23 cellular contexts compared by ENCODE assay signal in genomic region chr3:128735884-128736283, GRCh38. TPM values are rescaled to one million over a fixed set of nuclear protein-coding genes. Genes with fewer than 3 reads are reported as not detected.
A peak's percentile ranks its signal among the peaks of the same experiment; 100 is the strongest.
DNase-seq lines count a peak whose midpoint lies in the region; ATAC-seq, FAIRE-seq and TF ChIP-seq lines count a peak whose summit lies in the region.
"Had no signal": no experiment of that assay in that cellular context is flagged by ENCODE, and none has a peak within 500 bp of the region (broad histone marks: within the 10 kb centered on the region; RNA-seq: fewer than 3 reads in every experiment).

No MANE protein-coding gene starts in this region.

- no peak for FAIRE-seq in A549 (lab: Jason Lieb, UNC)
- FAIRE-seq: bronchial epithelial cell, kidney had no signal

- H3K27ac Mint-ChIP-seq in CD4-positive, CD25-positive, alpha-beta regulatory T cell, result peak overlapping the region in 1 of 3 donors; percentile 75
- H3K27ac Mint-ChIP-seq: activated CD4-positive, alpha-beta T cell treated with anti-CD3 and anti-CD28 coated beads, Interleukin-2, amount 10 ng/mL, durations not matched to agents 24 days and 14 days had no signal

- no peak for TF ChIP-seq CTCF in A549 (IDR thresholded peaks at IDR 0.05)
- no peak for TF ChIP-seq CTCF in hepatocyte (IDR thresholded peaks at IDR 0.05; ENCODE audit: poor library complexity)

- H3K14ac ChIP-seq in trophoblast cell (ENCODE audit: low read length), result no peak overlapping the region

- H3K9me3 Mint-ChIP-seq in CD4-positive, CD25-positive, alpha-beta regulatory T cell, result no peaks in the 10 kb centered on the region
- H3K9me3 Mint-ChIP-seq: activated CD4-positive, alpha-beta T cell treated with anti-CD3 and anti-CD28 coated beads, Interleukin-2, amount 10 ng/mL, durations not matched to agents 24 days and 14 days; IgD-negative memory B cell; neural crest cell; stimulated activated memory B cell treated with anti-CD40 and anti-IgM and Interleukin-4, amounts not matched to agents 10 μg/mL and 1 μg/mL and 100 μg/mL, for 72 hours had no signal

- no peak overlapping the region for H4K91ac ChIP-seq in trophoblast cell (ENCODE audit: low read depth, low read length)

- TF ChIP-seq EP300 in A549 (IDR thresholded peaks at IDR 0.05), result no peak

- no peak overlapping the region for H3K9ac ChIP-seq in trophoblast cell (ENCODE audit: low read length)
- H3K9ac ChIP-seq: GM23248 had no signal

- H3K9me3 ChIP-seq in A549 (no peaks in the 10 kb centered on the region), hepatocyte (ENCODE audit: low read depth) (no peaks in the 10 kb centered on the region), trophoblast cell (ENCODE audit: insufficient read depth, low read depth, low read length) (no peaks in the 10 kb centered on the region)
- H3K9me3 ChIP-seq in CD4-positive, CD25-positive, alpha-beta regulatory T cell (ENCODE audit: control insufficient read depth in 2 of 2, low read length in 2 of 2), result no peaks in the 10 kb centered on the region
- H3K9me3 ChIP-seq: Peyer's patch had no signal

- H3K36me3 ChIP-seq in CD4-positive, CD25-positive, alpha-beta regulatory T cell (ENCODE audit: control insufficient read depth, insufficient read depth, low read length), result peaks cover 10% of the 10 kb centered on the region
- H3K36me3 ChIP-seq in hepatocyte (replicated peaks; ENCODE audit: insufficient read depth, low read depth), result no peaks in the 10 kb centered on the region
- H3K36me3 ChIP-seq in trophoblast cell (ENCODE audit: control insufficient read depth in 1 of 2, insufficient read depth in 2 of 2, low read length in 2 of 2), result peaks cover 0 to 2% of the 10 kb centered on the region in 2 experiments
- H3K36me3 ChIP-seq: Peyer's patch had no signal

- H2BK12ac ChIP-seq in trophoblast cell (ENCODE audit: low read length), result no peak overlapping the region

- no peaks in the 10 kb centered on the region for H3K27me3 ChIP-seq in CD4-positive, CD25-positive, alpha-beta regulatory T cell (ENCODE audit: control insufficient read depth, insufficient read depth, low read length)
- H3K27me3 ChIP-seq in hepatocyte (no peaks in the 10 kb centered on the region), trophoblast cell (ENCODE audit: insufficient read depth, low read length) (no peaks in the 10 kb centered on the region)
- H3K27me3 ChIP-seq: Peyer's patch had no signal

- H2AK5ac ChIP-seq in trophoblast cell (ENCODE audit: low read length), result no peak overlapping the region

- H3K27me3 Mint-ChIP-seq in CD4-positive, CD25-positive, alpha-beta regulatory T cell, result no peaks in the 10 kb centered on the region
- H3K27me3 Mint-ChIP-seq: activated CD4-positive, alpha-beta T cell treated with anti-CD3 and anti-CD28 coated beads, Interleukin-2, amount 10 ng/mL, durations not matched to agents 24 days and 14 days; IgD-negative memory B cell; stimulated activated memory B cell treated with anti-CD40 and anti-IgM and Interleukin-4, amounts not matched to agents 10 μg/mL and 1 μg/mL and 100 μg/mL, for 72 hours had no signal

- H3K4me1 ChIP-seq in A549, result peaks cover 11% of the 10 kb centered on the region; the same call in 2 of the 3 replicates
- peaks cover 44% of the 10 kb centered on the region for H3K4me1 ChIP-seq in CD4-positive, CD25-positive, alpha-beta regulatory T cell (ENCODE audit: control insufficient read depth, insufficient read depth, low read length, poor library complexity, severe bottlenecking)
- H3K4me1 ChIP-seq in hepatocyte (ENCODE audit: insufficient read depth), result peaks cover 22% of the 10 kb centered on the region
- H3K4me1 ChIP-seq in trophoblast cell (ENCODE audit: control insufficient read depth in 1 of 2, insufficient read depth in 2 of 2, low read length in 2 of 2), result no peaks in the 10 kb centered on the region

- H3K79me1 ChIP-seq in trophoblast cell (ENCODE audit: low read length), result no peaks in the 10 kb centered on the region

- no peak overlapping the region for H3K4me3 ChIP-seq in A549
- no peak overlapping the region for H3K4me3 ChIP-seq in CD4-positive, CD25-positive, alpha-beta regulatory T cell (ENCODE audit: low read depth, low read length)
- H3K4me3 ChIP-seq in hepatocyte, result no peak overlapping the region
- no peak overlapping the region for H3K4me3 ChIP-seq in trophoblast cell (ENCODE audit: low read depth, low read length)
- H3K4me3 ChIP-seq: GM23248, Peyer's patch had no signal

- 44% methylated on average over 2 of the region's 2 CpGs for WGBS in A549 (ENCODE audit: missing lambda C conversion rate)
- WGBS in hepatocyte (ENCODE audit: low lambda C conversion rate, missing lambda C conversion rate), result 53% methylated on average over 2 of the region's 2 CpGs
- no CpG with 5 or more reads among the region's 2 CpGs for WGBS in trophoblast cell (ENCODE audit: extremely low coverage, insufficient coverage, insufficient read length)

- peak overlapping the region; percentile 51 for H3K4ac ChIP-seq in trophoblast cell (ENCODE audit: low read depth, low read length)

- H3K36me3 Mint-ChIP-seq in CD4-positive, CD25-positive, alpha-beta regulatory T cell, result peaks cover 19% of the 10 kb centered on the region

- TF ChIP-seq POLR2A in A549 (IDR thresholded peaks at IDR 0.05; ENCODE audit: low read length), result no peak

- H3K18ac ChIP-seq in trophoblast cell (ENCODE audit: low read length), result no peak overlapping the region

- no peak for TF ChIP-seq RAD21 in A549 (conservative IDR thresholded peaks at IDR 0.05 in 1 of 2, IDR thresholded peaks at IDR 0.05 in 1 of 2)

- peaks cover 100% of the 10 kb centered on the region for H4K20me1 ChIP-seq in hepatocyte (ENCODE audit: insufficient read depth, poor library complexity, severe bottlenecking)

- H4K8ac ChIP-seq in trophoblast cell (ENCODE audit: low read depth, low read length), result no peak overlapping the region

- no peak overlapping the region for H2AFZ ChIP-seq in hepatocyte
- H2AFZ ChIP-seq in trophoblast cell (ENCODE audit: insufficient read depth, low read length, poor library complexity), result no peak overlapping the region
- H2AFZ ChIP-seq: GM23248 had no signal

- H3K4me2 ChIP-seq in A549 (0 out of 3 replicates have a peak overlapping the region, but pooled peaks have one; percentile 21), hepatocyte (no peak overlapping the region), trophoblast cell (ENCODE audit: low read length) (no peak overlapping the region)

- CTCF ChIA-PET in A549 (lab: Yijun Ruan, JAX), result interaction anchor here (1.1 to 2.6 kb wide), 2 partner anchors 55 to 59 kb away, joined by 3 to 7 read pairs; no protein-coding TSS in a partner anchor

- ATAC-seq in A549 (no peak), HG03469 (IDR thresholded peaks at IDR 0.05; ENCODE audit: unreplicated experiment) (no peak), HG03571 (IDR thresholded peaks at IDR 0.05; ENCODE audit: unreplicated experiment) (no peak)
- no peak for ATAC-seq in CD4-positive, CD25-positive, alpha-beta regulatory T cell (ENCODE audit: low read depth in 2 of 2)
- ATAC-seq: stimulated activated memory B cell treated with anti-CD40 and anti-IgM and Interleukin-4, amounts not matched to agents 10 μg/mL and 1 μg/mL and 100 μg/mL, for 72 hours had no signal

- POLR2A ChIA-PET in A549 (lab: Yijun Ruan, JAX), result no interaction called here

- H2BK5ac ChIP-seq in trophoblast cell (ENCODE audit: low read depth, low read length, poor library complexity), result no peak overlapping the region

- peaks cover 30 to 74% (median 56%) of the 10 kb centered on the region in 4 donors for H3K4me1 Mint-ChIP-seq in CD4-positive, CD25-positive, alpha-beta regulatory T cell

- no peak overlapping the region for H4K12ac ChIP-seq in trophoblast cell (ENCODE audit: low read depth, low read length)

- peak overlapping the region; percentile 1 to 35 (median 24) for H3K4me3 Mint-ChIP-seq in CD4-positive, CD25-positive, alpha-beta regulatory T cell
- H3K4me3 Mint-ChIP-seq: activated CD4-positive, alpha-beta T cell treated with anti-CD3 and anti-CD28 coated beads, Interleukin-2, amount 10 ng/mL, durations not matched to agents 24 days and 14 days; neural crest cell; stimulated activated memory B cell treated with anti-CD40 and anti-IgM and Interleukin-4, amounts not matched to agents 10 μg/mL and 1 μg/mL and 100 μg/mL, for 72 hours had no signal

- H3K79me2 ChIP-seq in hepatocyte, result peaks cover 100% of the 10 kb centered on the region
- H3K79me2 ChIP-seq in trophoblast cell (ENCODE audit: control insufficient read depth, insufficient read depth, low read length, poor library complexity), result peaks cover 15% of the 10 kb centered on the region

- no peak for DNase-seq in A549 (ENCODE audit: low read depth in 1 of 2, low spot score in 1 of 2)
- no peak for DNase-seq in CD4-positive, CD25-positive, alpha-beta regulatory T cell
- DNase-seq in hepatocyte (ENCODE audit: low spot score), result no peak
- no peak for DNase-seq in trophoblast cell
- no peak for DNase-seq in NCI-H1417 (lab: John Stamatoyannopoulos, UW)
- DNase-seq: activated CD4-positive, alpha-beta T cell treated with anti-CD3 and anti-CD28 coated beads, Interleukin-2, amount 10 ng/mL, durations not matched to agents 24 days and 14 days; activated gamma-delta T cell; AML-193; amygdala; cortex of kidney; kidney; NCI-H1436; NCI-H2107; Peyer's patch; stimulated activated CD4-positive, alpha-beta T cell treated with anti-CD3 and anti-CD28 coated beads, Interleukin-2, amount 100 ng/mL, for 24 hours had no signal

- H3K27ac ChIP-seq in A549 (no peak overlapping the region), hepatocyte (peak overlapping the region; percentile 5), trophoblast cell (ENCODE audit: low read depth, low read length) (no peak overlapping the region)
- peak overlapping the region; percentile 25 for H3K27ac ChIP-seq in CD4-positive, CD25-positive, alpha-beta regulatory T cell (ENCODE audit: insufficient read depth, low read length, poor library complexity, severe bottlenecking)
- H3K27ac ChIP-seq: GM23248, Peyer's patch, VCaP had no signal

- no peaks in the 10 kb centered on the region for H3K9me2 ChIP-seq in hepatocyte (replicated peaks; ENCODE audit: insufficient read depth)

- H2BK120ac ChIP-seq in trophoblast cell (ENCODE audit: insufficient read depth, low read length, poor library complexity), result no peak overlapping the region

- no peak overlapping the region for H3K23ac ChIP-seq in trophoblast cell (ENCODE audit: low read length)

RNA-seq across cellular contexts. Expression of gene RAB7A, which starts 9.9 kb away (rescaled TPM):
- polyA plus RNA-seq in A549 (2011; rRNA removed) (160 and 191 TPM in 2 replicates), A549 (2017; fragmentation: RNase III; extraction: RNeasy Plus Mini Kit Qiagen cat#74134 plus additional on column Dnase treatment) (124 to 137 TPM (median 126 TPM) in 3 replicates), hepatocyte (249 and 269 TPM in 2 replicates)
- 138 and 141 TPM in 2 replicates for polyA plus RNA-seq in A549 (2012; cell fraction: cytosol; rRNA removed)
- polyA plus RNA-seq in A549 (2012; cell fraction: nucleus; rRNA removed), result 44.2 and 65.1 TPM in 2 replicates
- polyA minus RNA-seq in A549 (2011; rRNA and poly(A)+ RNA removed), result 86.3 and 92.2 TPM in 2 replicates
- total RNA-seq in CD4-positive, CD25-positive, alpha-beta regulatory T cell, result 156 TPM
- polyA plus RNA-seq in CD4-positive, CD25-positive, alpha-beta regulatory T cell, result 100 to 1,000 TPM; 179 to 200 (median 186) TPM
- 108 and 151 TPM in 2 replicates for total RNA-seq in hepatocyte
- 236 and 247 TPM in 2 replicates for polyA plus RNA-seq in trophoblast cell (2013)

Comparison
In these comparisons a context has a peak if more than half of its experiments do, and no peak if none do; other contexts are left out.
1. H3K27ac ChIP-seq: peak in CD4-positive, CD25-positive, alpha-beta regulatory T cell (single experiment) and hepatocyte (single experiment); none in A549 (0 of 2) and trophoblast cell (single experiment).